In genomic region chr3:141740349-141740748, GRCh38 we compare ENCODE assay signal across 11 cellular contexts. TPM values are rescaled to one million over a fixed set of nuclear protein-coding genes. Genes with fewer than 3 reads are reported as not detected.
DNase-seq lines count a peak whose midpoint lies in the region; ATAC-seq and TF ChIP-seq lines count a peak whose summit lies in the region.
"Had no signal": no experiment of that assay in that cellular context is flagged by ENCODE, and none has a peak within 500 bp of the region (broad histone marks: within the 10 kb centered on the region; RNA-seq: fewer than 3 reads in every experiment).

No MANE protein-coding gene starts in this region.

- peak overlapping the region; percentile 94 for H3K27ac Mint-ChIP-seq in activated T-cell treated with anti-CD3 and anti-CD28 coated beads, Interleukin-2, amount 50 U/mL, for 24 hours
- peak overlapping the region; percentile 96 for H3K27ac Mint-ChIP-seq in T-helper 17 cell
- H3K27ac Mint-ChIP-seq in stimulated activated effector memory CD8-positive, alpha-beta T cell treated with anti-CD3 and anti-CD28 coated beads, Interleukin-12 subunit alpha, Interleukin-12 subunit beta, amount 100 ng/mL, for 72 hours, result peak overlapping the region; percentile 97

- no peaks in the 10 kb centered on the region for H3K27me3 Mint-ChIP-seq in activated T-cell treated with anti-CD3 and anti-CD28 coated beads, Interleukin-2, amount 50 U/mL, for 24 hours
- no peaks in the 10 kb centered on the region for H3K27me3 Mint-ChIP-seq in T-helper 17 cell
- H3K27me3 Mint-ChIP-seq: memory B cell had no signal

- peaks cover 36% of the 10 kb centered on the region for H3K4me1 ChIP-seq in hepatocyte (ENCODE audit: insufficient read depth)

- peaks cover 48% of the 10 kb centered on the region for H3K4me1 Mint-ChIP-seq in activated T-cell treated with anti-CD3 and anti-CD28 coated beads, Interleukin-2, amount 50 U/mL, for 24 hours (ENCODE audit: low read depth)
- peaks cover 35% of the 10 kb centered on the region for H3K4me1 Mint-ChIP-seq in T-helper 17 cell
- H3K4me1 Mint-ChIP-seq in stimulated activated effector memory CD8-positive, alpha-beta T cell treated with anti-CD3 and anti-CD28 coated beads, Interleukin-12 subunit alpha, Interleukin-12 subunit beta, amount 100 ng/mL, for 72 hours, result peaks cover 38% of the 10 kb centered on the region

- H3K27me3 ChIP-seq in hepatocyte, result no peaks in the 10 kb centered on the region

- no peaks in the 10 kb centered on the region for H3K36me3 ChIP-seq in hepatocyte (replicated peaks; ENCODE audit: insufficient read depth, low read depth)

- H3K9me3 Mint-ChIP-seq in activated T-cell treated with anti-CD3 and anti-CD28 coated beads, Interleukin-2, amount 50 U/mL, for 24 hours, result no peaks in the 10 kb centered on the region
- H3K9me3 Mint-ChIP-seq in stimulated activated effector memory CD8-positive, alpha-beta T cell treated with anti-CD3 and anti-CD28 coated beads, Interleukin-12 subunit alpha, Interleukin-12 subunit beta, amount 100 ng/mL, for 72 hours, result no peaks in the 10 kb centered on the region
- H3K9me3 Mint-ChIP-seq: memory B cell had no signal

- H3K4me2 ChIP-seq in hepatocyte, result peak overlapping the region; percentile 73

- TF ChIP-seq CTCF in hepatocyte (IDR thresholded peaks at IDR 0.05; ENCODE audit: poor library complexity), result no peak
- TF ChIP-seq CTCF in foreskin fibroblast (IDR thresholded peaks at IDR 0.05; ENCODE audit: low read depth, low read length), result no peak

- no peak for DNase-seq in activated T-cell treated with anti-CD3 and anti-CD28 coated beads, Interleukin-2, amount 50 U/mL, for 24 hours
- no peak for DNase-seq in activated T-cell treated with anti-CD3 and anti-CD28 coated beads, Interleukin-2, amount 50 U/mL, for 48 hours
- DNase-seq in T-helper 17 cell (no peak), hepatocyte (ENCODE audit: low spot score) (peak; percentile 39), HPDE6-E6E7 (ENCODE audit: extremely low spot score) (no peak), foreskin fibroblast (no peak)
- no peak for DNase-seq in stimulated activated effector memory CD8-positive, alpha-beta T cell treated with anti-CD3 and anti-CD28 coated beads, Interleukin-12 subunit alpha, Interleukin-12 subunit beta, amount 100 ng/mL, for 72 hours (ENCODE audit: low spot score in 2 of 2)
- DNase-seq: activated gamma-delta T cell treated with Interleukin-2 at 50 U/mL for 16 hours had no signal

- H3K79me2 ChIP-seq in hepatocyte, result peaks cover 65% of the 10 kb centered on the region

- H3K27ac ChIP-seq in hepatocyte, result peak overlapping the region; percentile 96

- no peak for ATAC-seq in T-helper 17 cell
- no peak for ATAC-seq in stimulated activated effector memory CD8-positive, alpha-beta T cell treated with anti-CD3 and anti-CD28 coated beads, Interleukin-12 subunit alpha, Interleukin-12 subunit beta, amount 100 ng/mL, for 72 hours
- ATAC-seq in HG03039 (IDR thresholded peaks at IDR 0.05; ENCODE audit: unreplicated experiment), result no peak

- H3K9me3 ChIP-seq in T-helper 17 cell (ENCODE audit: control insufficient read depth, low read length, poor library complexity, severe bottlenecking) (no peaks in the 10 kb centered on the region), hepatocyte (ENCODE audit: low read depth) (no peaks in the 10 kb centered on the region)

- no peaks in the 10 kb centered on the region for H3K9me2 ChIP-seq in hepatocyte (replicated peaks; ENCODE audit: insufficient read depth)

- peak overlapping the region; percentile 87 for H3K4me3 Mint-ChIP-seq in activated T-cell treated with anti-CD3 and anti-CD28 coated beads, Interleukin-2, amount 50 U/mL, for 24 hours
- H3K4me3 Mint-ChIP-seq in T-helper 17 cell, result no peak overlapping the region
- H3K4me3 Mint-ChIP-seq in stimulated activated effector memory CD8-positive, alpha-beta T cell treated with anti-CD3 and anti-CD28 coated beads, Interleukin-12 subunit alpha, Interleukin-12 subunit beta, amount 100 ng/mL, for 72 hours, result peak overlapping the region; percentile 92

- H2AFZ ChIP-seq in hepatocyte, result no peak overlapping the region

- H3K4me3 ChIP-seq in hepatocyte (no peak overlapping the region), foreskin fibroblast (ENCODE audit: low read depth in 1 of 2, low read length in 2 of 2) (peak overlapping the region in 1 of 2 donors; percentile 74)

- peaks cover 61% of the 10 kb centered on the region for H3K36me3 Mint-ChIP-seq in activated T-cell treated with anti-CD3 and anti-CD28 coated beads, Interleukin-2, amount 50 U/mL, for 24 hours (ENCODE audit: low read depth)
- H3K36me3 Mint-ChIP-seq in T-helper 17 cell (ENCODE audit: low read depth), result peaks cover 3% of the 10 kb centered on the region
- H3K36me3 Mint-ChIP-seq in stimulated activated effector memory CD8-positive, alpha-beta T cell treated with anti-CD3 and anti-CD28 coated beads, Interleukin-12 subunit alpha, Interleukin-12 subunit beta, amount 100 ng/mL, for 72 hours, result peaks cover 64% of the 10 kb centered on the region

- H4K20me1 ChIP-seq in hepatocyte (ENCODE audit: insufficient read depth, poor library complexity, severe bottlenecking), result peaks cover 28% of the 10 kb centered on the region

RNA-seq across cellular contexts. Expression of gene RNF7, which starts 2.3 kb away (rescaled TPM):
- total RNA-seq in T-helper 17 cell (10 to 100 TPM; 58.3 to 68.2 TPM), hepatocyte (176 and 188 TPM in 2 replicates)
- 212 and 222 TPM in 2 replicates for polyA plus RNA-seq in hepatocyte

RNA-seq across cellular contexts. Expression of gene GRK7, which starts 22.9 kb away (rescaled TPM):
- total RNA-seq in T-helper 17 cell, result under 1 TPM; 0.18 to 0.20 TPM
- total RNA-seq in hepatocyte, result 0.07 TPM in 1 of 2 replicates, not detected in the other
- polyA plus RNA-seq in hepatocyte, result not detected in 2 replicates
- total RNA-seq: T-helper 2 cell treated with Interferon-gamma antibody and Interleukin-4, amounts not matched to agents 100 ng/mL and 5 ng/mL, for 36 hours had no signal
